15 cellular contexts compared by ENCODE assay signal in the genomic region with DNA sequence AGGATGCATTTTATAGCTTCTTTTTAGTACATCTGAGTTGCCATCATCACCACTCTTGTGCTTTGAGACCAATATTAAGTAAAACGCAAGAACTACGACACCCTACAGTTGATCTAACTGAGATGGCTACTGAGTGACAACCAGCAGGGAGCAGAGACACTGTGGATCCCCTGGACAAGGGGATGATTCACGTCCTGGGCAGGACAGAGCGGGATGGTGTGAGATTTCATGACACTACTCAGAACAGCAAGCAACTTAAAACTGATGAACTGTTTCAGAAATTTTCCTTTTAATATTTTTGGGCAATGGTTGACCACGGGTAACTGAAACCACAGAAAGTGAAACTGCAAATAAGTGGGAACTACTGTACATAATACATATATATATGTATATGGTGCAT.
DNase-seq lines count a peak whose midpoint lies in the region; ATAC-seq and TF ChIP-seq lines count a peak whose summit lies in the region.
"Had no signal": no experiment of that assay in that cellular context is flagged by ENCODE, and none has a peak within 500 bp of the region (broad histone marks: within the 10 kb centered on the region; RNA-seq: fewer than 3 reads in every experiment).

No MANE protein-coding gene starts in this region.

- DNase-seq in NOMO-1 treated with DMSO at 0.1 percent for 48 hours (lab: John Stamatoyannopoulos, UW; ENCODE audit: unreplicated experiment) (peak; percentile 41), NOMO-1 treated with dmso at 0.1 percent for 144 hours (lab: John Stamatoyannopoulos, UW; ENCODE audit: unreplicated experiment) (no peak), iris pigment epithelial cell (ENCODE audit: low read depth) (peak; percentile 5), COLO668 (lab: John Stamatoyannopoulos, UW; ENCODE audit: unreplicated experiment) (no peak), HT-29 (ENCODE audit: low spot score) (no peak), AML-193 (lab: John Stamatoyannopoulos, UW) (no peak)
- DNase-seq: activated naive CD4-positive, alpha-beta T cell treated with Interleukin-2 at 50 U/mL for 16 hours; midbrain; NCI-H146; NCI-H69; stimulated activated CD4-positive, alpha-beta T cell treated with anti-CD3 and anti-CD28 coated beads, Interleukin-12 subunit alpha, Interleukin-12 subunit beta, amount 100 ng/mL, for 4 hours had no signal

- no peak for TF ChIP-seq CTCF in WI38 (IDR thresholded peaks at IDR 0.05; ENCODE audit: low read depth, low read length)

- no peak for ATAC-seq in activated CD4-positive, CD25-positive, alpha-beta regulatory T cell treated with anti-CD3 and anti-CD28 coated beads, Interleukin-2, amount 50 U/mL, for 24 hours

- H3K4me3 ChIP-seq in WI38 (ENCODE audit: low read depth, low read length): peak overlapping the region; percentile 22
- H3K4me3 ChIP-seq: HAP-1, pancreas had no signal

Comparison
In these comparisons a context has a peak if more than half of its experiments do, and no peak if none do; other contexts are left out.
1. DNase-seq: peak in NOMO-1 treated with DMSO at 0.1 percent for 48 hours (single experiment) and iris pigment epithelial cell (single experiment); none in NOMO-1 treated with dmso at 0.1 percent for 144 hours (single experiment), COLO668 (single experiment), HT-29 (single experiment) and AML-193 (0 of 2).